In the genomic region with DNA sequence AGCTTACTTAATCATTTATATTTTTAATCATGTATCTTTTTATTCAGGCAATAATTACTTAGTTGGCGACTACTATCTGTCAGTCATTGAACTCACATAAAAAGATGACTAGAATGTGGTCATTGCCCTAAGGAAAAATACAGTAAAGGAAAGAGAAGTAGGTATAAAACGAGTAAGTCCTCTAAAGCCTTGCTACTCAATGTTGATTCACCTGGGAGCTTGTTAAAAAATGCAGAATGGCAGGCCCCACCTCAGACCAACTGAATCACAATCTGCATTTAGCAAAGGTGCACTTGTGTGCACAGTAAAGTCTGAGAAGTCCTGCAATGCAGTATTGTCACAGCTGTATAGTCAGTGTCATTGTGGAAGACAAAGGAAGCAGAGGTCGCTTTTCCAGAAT, we compare ENCODE assay signal across 17 cellular contexts.
A peak's percentile ranks its signal among the peaks of the same experiment; 100 is the strongest.
DNase-seq lines count a peak whose midpoint lies in the region; ATAC-seq, FAIRE-seq and TF ChIP-seq lines count a peak whose summit lies in the region.
"Had no signal": no experiment of that assay in that cellular context is flagged by ENCODE, and none has a peak within 500 bp of the region (broad histone marks: within the 10 kb centered on the region; RNA-seq: fewer than 3 reads in every experiment).

No MANE protein-coding gene starts in this region.

- H2AFZ ChIP-seq in keratinocyte (ENCODE audit: control insufficient read depth, low read length), result no peak overlapping the region

- H3K27ac ChIP-seq in epithelial cell of prostate (peak overlapping the region; percentile 71), keratinocyte (ENCODE audit: control insufficient read depth, insufficient read depth, low read length) (no peak overlapping the region)
- H3K27ac ChIP-seq: 22Rv1 had no signal

- H3K9me1 ChIP-seq in keratinocyte (ENCODE audit: control insufficient read depth, extremely low read depth, insufficient read depth, low read length), result no peaks in the 10 kb centered on the region

- no peaks in the 10 kb centered on the region for H3K4me1 Mint-ChIP-seq in activated T-cell treated with anti-CD3 and anti-CD28 coated beads, Interleukin-2, amount 50 U/mL, for 72 hours (ENCODE audit: low read depth)
- no peaks in the 10 kb centered on the region for H3K4me1 Mint-ChIP-seq in activated T-cell treated with anti-CD3 and anti-CD28 coated beads, Interleukin-2, amount 50 U/mL, for 4 hours (ENCODE audit: low read depth)
- H3K4me1 Mint-ChIP-seq: CD14-positive monocyte; CD8-positive, alpha-beta memory T cell; H9 had no signal

- no peaks in the 10 kb centered on the region for H3K27me3 ChIP-seq in keratinocyte (ENCODE audit: control insufficient read depth, extremely low read depth, insufficient read depth, low read length)

- H3K79me2 ChIP-seq in keratinocyte (ENCODE audit: control insufficient read depth, insufficient read depth, low read length), result no peaks in the 10 kb centered on the region

- no peaks in the 10 kb centered on the region for H4K20me1 ChIP-seq in keratinocyte (ENCODE audit: control insufficient read depth, extremely low read depth, insufficient read depth, low read length)

- H3K4me1 ChIP-seq in keratinocyte (ENCODE audit: control insufficient read depth, extremely low read depth, insufficient read depth, low read length), result peaks cover 19% of the 10 kb centered on the region

- no peaks in the 10 kb centered on the region for H3K9me3 ChIP-seq in keratinocyte (ENCODE audit: control insufficient read depth, low read depth, low read length)
- H3K9me3 ChIP-seq: Caco-2 had no signal

- peak overlapping the region; percentile 2 for H3K27ac Mint-ChIP-seq in activated T-cell treated with anti-CD3 and anti-CD28 coated beads, Interleukin-2, amount 50 U/mL, for 72 hours
- H3K27ac Mint-ChIP-seq: CD14-positive monocyte, H9 had no signal

- H3K4me3 ChIP-seq in keratinocyte (ENCODE audit: control insufficient read depth in 2 of 3, extremely low read depth in 1 of 3, insufficient read depth in 2 of 3, low read depth in 1 of 3, low read length in 3 of 3), result no peak overlapping the region

- H3K36me3 ChIP-seq in keratinocyte (ENCODE audit: control insufficient read depth in 2 of 2, extremely low read depth in 1 of 2, insufficient read depth in 2 of 2, low read length in 2 of 2), result no peaks in the 10 kb centered on the region

- dilution Hi-C loops in keratinocyte (cut with MboI; ENCODE audit: extremely low pct_ligation_motif_present, low sequenced_read_pairs), result no loop called here

- FAIRE-seq in keratinocyte (lab: Jason Lieb, UNC), result peak; percentile 59
- FAIRE-seq: GM18507 had no signal

- no peaks in the 10 kb centered on the region for H3K36me3 Mint-ChIP-seq in activated T-cell treated with anti-CD3 and anti-CD28 coated beads, Interleukin-2, amount 50 U/mL, for 72 hours (ENCODE audit: insufficient read depth in 2 of 2)
- no peaks in the 10 kb centered on the region for H3K36me3 Mint-ChIP-seq in activated T-cell treated with anti-CD3 and anti-CD28 coated beads, Interleukin-2, amount 50 U/mL, for 4 hours (ENCODE audit: insufficient read depth)
- H3K36me3 Mint-ChIP-seq: CD14-positive monocyte; CD8-positive, alpha-beta memory T cell had no signal

- ATAC-seq in activated T-cell treated with anti-CD3 and anti-CD28 coated beads, Interleukin-2, amount 50 U/mL, for 72 hours (replicated peaks in 1 of 2), result no peak
- no peak for ATAC-seq in activated T-cell treated with anti-CD3 and anti-CD28 coated beads, Interleukin-2, amount 50 U/mL, for 4 hours
- no peak for ATAC-seq in GM21447 (IDR thresholded peaks at IDR 0.05; ENCODE audit: unreplicated experiment)

- peaks cover 0 to 2% of the 10 kb centered on the region in 2 donors for H3K9me3 Mint-ChIP-seq in activated T-cell treated with anti-CD3 and anti-CD28 coated beads, Interleukin-2, amount 50 U/mL, for 72 hours
- H3K9me3 Mint-ChIP-seq in activated T-cell treated with anti-CD3 and anti-CD28 coated beads, Interleukin-2, amount 50 U/mL, for 4 hours, result peaks cover 19% of the 10 kb centered on the region
- H3K9me3 Mint-ChIP-seq: H9 had no signal

- TF ChIP-seq CTCF in keratinocyte (optimal IDR thresholded peaks at IDR 0.05 in 1 of 3, IDR thresholded peaks at IDR 0.05 in 1 of 3, conservative IDR thresholded peaks at IDR 0.05 in 1 of 3; ENCODE audit: extremely low read depth in 1 of 3, insufficient read depth in 2 of 3, low read length in 3 of 3) (no peak), GM20000 (IDR thresholded peaks at IDR 0.05; ENCODE audit: extremely low read depth, missing control alignments) (no peak)

- peak overlapping the region; percentile 9 for H3K4me2 ChIP-seq in keratinocyte (ENCODE audit: control insufficient read depth, extremely low read depth, insufficient read depth, low read depth, low read length)

- no peak for DNase-seq in activated T-cell treated with anti-CD3 and anti-CD28 coated beads, Interleukin-2, amount 50 U/mL, for 72 hours
- DNase-seq in activated T-cell treated with anti-CD3 and anti-CD28 coated beads, Interleukin-2, amount 50 U/mL, for 4 hours, result no peak
- peak; percentile 51 for DNase-seq in epithelial cell of prostate (ENCODE audit: low read depth, low spot score)
- DNase-seq in keratinocyte (ENCODE audit: low read depth, low spot score), result no peak
- DNase-seq in SK-N-DZ (ENCODE audit: low spot score), result no peak
- no peak for DNase-seq in GM20000 (ENCODE audit: low spot score)
- no peak for DNase-seq in DMS 273 treated with DMSO at 0.1 percent for 48 hours (lab: John Stamatoyannopoulos, UW)
- DNase-seq: Caco-2; CD8-positive, alpha-beta memory T cell; DMS53; GF-D8; GOT3; H9 had no signal

- H3K4me3 Mint-ChIP-seq in activated T-cell treated with anti-CD3 and anti-CD28 coated beads, Interleukin-2, amount 50 U/mL, for 72 hours, result no peak overlapping the region
- H3K4me3 Mint-ChIP-seq in activated T-cell treated with anti-CD3 and anti-CD28 coated beads, Interleukin-2, amount 50 U/mL, for 4 hours, result no peak overlapping the region
- H3K4me3 Mint-ChIP-seq: CD14-positive monocyte; CD8-positive, alpha-beta memory T cell; H9 had no signal

- no peaks in the 10 kb centered on the region for H3K27me3 Mint-ChIP-seq in activated T-cell treated with anti-CD3 and anti-CD28 coated beads, Interleukin-2, amount 50 U/mL, for 72 hours (ENCODE audit: low read depth)
- H3K27me3 Mint-ChIP-seq in activated T-cell treated with anti-CD3 and anti-CD28 coated beads, Interleukin-2, amount 50 U/mL, for 4 hours (ENCODE audit: low read depth), result no peaks in the 10 kb centered on the region
- H3K27me3 Mint-ChIP-seq: CD8-positive, alpha-beta memory T cell had no signal

- no peak overlapping the region for H3K9ac ChIP-seq in keratinocyte (ENCODE audit: control insufficient read depth, extremely low read depth, insufficient read depth, low read length)
